1 cellular context compared by ENCODE assay signal in the genomic region with DNA sequence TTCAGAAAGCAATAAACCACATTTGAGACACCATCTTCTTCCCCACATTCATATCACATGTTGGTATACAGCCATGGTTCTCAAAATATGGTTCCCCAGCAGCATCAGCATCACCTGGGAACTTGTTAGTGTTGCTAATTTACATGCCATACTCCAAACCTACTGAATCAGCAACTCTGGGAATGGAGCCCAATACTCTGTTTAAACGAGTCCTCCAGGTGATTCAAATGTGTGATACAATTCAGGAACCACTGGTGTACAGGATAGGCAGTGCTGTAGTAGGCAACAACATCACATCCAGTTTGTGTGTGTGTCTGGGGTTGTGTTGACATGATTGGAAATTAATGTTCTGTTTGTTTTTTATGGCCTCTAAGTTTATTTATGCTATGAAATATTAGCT.
TF ChIP-seq lines count a peak whose summit lies in the region.

No MANE protein-coding gene starts in this region.

TF ChIP-seq in GM12891, 5 proteins besides CTCF, POLR2A, EP300 and RAD21:
- no peak for TF ChIP-seq POLR2AphosphoS5 (IDR thresholded peaks at IDR 0.05; ENCODE audit: low read depth, low read length)
- TF ChIP-seq PAX5 (IDR thresholded peaks at IDR 0.05; ENCODE audit: insufficient read depth, low read length, severe bottlenecking), result no peak
- TF ChIP-seq POU2F2 (IDR thresholded peaks at IDR 0.05; ENCODE audit: low read depth, low read length), result no peak
- TF ChIP-seq TAF1 (IDR thresholded peaks at IDR 0.05; ENCODE audit: low read depth, low read length), result no peak
- TF ChIP-seq SPI1 (IDR thresholded peaks at IDR 0.05; ENCODE audit: low read depth, low read length), result no peak
